ENCODE assay signal across 2 cellular contexts in the genomic region with DNA sequence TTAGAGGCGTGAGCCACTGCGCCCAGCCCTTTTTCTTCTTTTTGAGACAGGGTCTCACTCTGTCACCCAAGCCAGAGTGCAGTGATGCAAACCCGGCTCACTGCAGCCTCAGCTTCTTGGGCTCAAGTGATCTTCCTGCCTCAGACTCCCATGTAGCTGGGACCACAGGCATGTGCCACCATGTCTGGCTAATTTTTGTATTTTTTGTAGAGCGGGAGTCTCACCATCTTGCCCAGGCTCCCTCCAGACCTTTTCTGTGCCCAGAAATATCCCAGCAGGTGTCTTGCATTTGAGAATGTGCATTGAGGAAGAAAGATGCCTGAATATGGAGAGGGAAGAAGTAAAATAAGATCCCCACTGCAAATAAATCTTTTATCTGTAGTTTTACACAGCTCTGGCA.
TF ChIP-seq lines count a peak whose summit lies in the region.

No MANE protein-coding gene starts in this region.

TF ChIP-seq in HepG2, 621 proteins besides CTCF, POLR2A, EP300 and RAD21 (continues in another document):
- TF ChIP-seq REPIN1 (CRISPR knock-in tag; IDR thresholded peaks at IDR 0.05; ENCODE audit: borderline replicate concordance, low read depth) (no peak), HMG20B (CRISPR knock-in tag; conservative IDR thresholded peaks at IDR 0.05) (no peak), NFYB (CRISPR knock-in tag; IDR thresholded peaks at IDR 0.05) (no peak), PAXIP1 (CRISPR knock-in tag; conservative IDR thresholded peaks at IDR 0.05) (no peak), MAZ (IDR thresholded peaks at IDR 0.05; ENCODE audit: borderline replicate concordance, low read depth, low read length) (no peak), MAZ (CRISPR knock-in tag; IDR thresholded peaks at IDR 0.05; ENCODE audit: low read depth) (no peak), RXRA (CRISPR knock-in tag; IDR thresholded peaks at IDR 0.05) (no peak), U2AF1 (optimal IDR thresholded peaks at IDR 0.05; ENCODE audit: low read depth, low read length) (no peak), ZNF747 (CRISPR knock-in tag; IDR thresholded peaks at IDR 0.05; ENCODE audit: borderline replicate concordance) (no peak), TRIM22 (IDR thresholded peaks at IDR 0.05) (no peak), FOSL2 (CRISPR knock-in tag; IDR thresholded peaks at IDR 0.05) (no peak), MAFG (CRISPR knock-in tag; IDR thresholded peaks at IDR 0.05) (no peak), SKIL (CRISPR knock-in tag; IDR thresholded peaks at IDR 0.05; ENCODE audit: borderline replicate concordance) (no peak), NFAT5 (CRISPR knock-in tag; IDR thresholded peaks at IDR 0.05) (no peak)

TF ChIP-seq in H1, 55 proteins besides CTCF, POLR2A, EP300 and RAD21:
- TF ChIP-seq ZNF274 (IDR thresholded peaks at IDR 0.05; ENCODE audit: borderline replicate concordance, extremely low read depth, low read length) (no peak), HDAC6 (IDR thresholded peaks at IDR 0.05; ENCODE audit: low read depth, low read length) (no peak), CHD1 (IDR thresholded peaks at IDR 0.05; ENCODE audit: low read depth, low read length) (no peak), SP4 (IDR thresholded peaks at IDR 0.05; ENCODE audit: low read length) (no peak), TAF1 (IDR thresholded peaks at IDR 0.05; ENCODE audit: low read depth, low read length) (no peak)
